Comparison of ENCODE assay signal across 18 cellular contexts in the genomic region with DNA sequence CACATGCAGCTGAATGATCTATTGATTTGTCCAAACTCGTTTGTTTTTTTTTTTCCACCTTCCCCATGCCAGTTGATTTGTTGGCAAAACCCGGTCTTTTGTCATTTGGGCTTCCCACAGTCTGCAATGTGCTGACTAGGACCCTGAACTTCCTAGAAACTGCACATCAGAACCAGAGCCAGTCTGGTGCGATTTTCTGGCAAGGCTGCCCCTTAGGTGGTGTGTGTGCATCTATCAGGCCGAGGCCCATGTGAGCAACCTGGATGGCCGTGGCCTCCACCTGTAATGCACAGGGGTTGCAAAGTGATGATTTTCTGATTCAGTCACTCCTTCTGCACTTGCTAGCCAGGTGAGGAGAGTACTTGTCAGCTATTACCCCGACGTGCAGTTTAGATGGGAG. TPM values are rescaled to one million over a fixed set of nuclear protein-coding genes. Genes with fewer than 3 reads are reported as not detected.
DNase-seq lines count a peak whose midpoint lies in the region; ATAC-seq and TF ChIP-seq lines count a peak whose summit lies in the region.
"Had no signal": no experiment of that assay in that cellular context is flagged by ENCODE, and none has a peak within 500 bp of the region (broad histone marks: within the 10 kb centered on the region; RNA-seq: fewer than 3 reads in every experiment).

No MANE protein-coding gene starts in this region.

- H3K36me3 Mint-ChIP-seq in WTC11 (no peaks in the 10 kb centered on the region), glutamatergic neuron (ENCODE audit: unreplicated experiment) (no peaks in the 10 kb centered on the region)
- peaks cover 34% of the 10 kb centered on the region for H3K36me3 Mint-ChIP-seq in activated naive CD8-positive, alpha-beta T cell treated with anti-CD3 and anti-CD28 coated beads, Interleukin-2, amount 50 U/mL, for 24 hours (ENCODE audit: low read depth)
- H3K36me3 Mint-ChIP-seq in stimulated activated effector memory CD8-positive, alpha-beta T cell treated with anti-CD3 and anti-CD28 coated beads, Interleukin-12 subunit alpha, Interleukin-12 subunit beta, amount 100 ng/mL, for 72 hours: peaks cover 24% of the 10 kb centered on the region

- no peak for TF ChIP-seq CTCF in WTC11 (IDR thresholded peaks at IDR 0.05)
- TF ChIP-seq CTCF in glutamatergic neuron (IDR thresholded peaks at IDR 0.05; ENCODE audit: partially characterized antibody, unreplicated experiment): no peak

- no peak for ATAC-seq in WTC11
- no peak for ATAC-seq in activated naive CD8-positive, alpha-beta T cell treated with anti-CD3 and anti-CD28 coated beads, Interleukin-2, amount 50 U/mL, for 24 hours
- ATAC-seq in stimulated activated effector memory CD8-positive, alpha-beta T cell treated with anti-CD3 and anti-CD28 coated beads, Interleukin-12 subunit alpha, Interleukin-12 subunit beta, amount 100 ng/mL, for 72 hours: no peak

- POLR2A ChIA-PET in WTC11 (lab: Charles Lee): no interaction called here

- H3K27ac Mint-ChIP-seq in WTC11 (peak overlapping the region; percentile 24; the same call in 1 of the 2 replicates), glutamatergic neuron (ENCODE audit: unreplicated experiment) (no peak overlapping the region)
- H3K27ac Mint-ChIP-seq in activated naive CD8-positive, alpha-beta T cell treated with anti-CD3 and anti-CD28 coated beads, Interleukin-2, amount 50 U/mL, for 24 hours: peak overlapping the region; percentile 97
- H3K27ac Mint-ChIP-seq in stimulated activated effector memory CD8-positive, alpha-beta T cell treated with anti-CD3 and anti-CD28 coated beads, Interleukin-12 subunit alpha, Interleukin-12 subunit beta, amount 100 ng/mL, for 72 hours: peak overlapping the region; percentile 45

- peaks cover 78% of the 10 kb centered on the region for H3K4me1 Mint-ChIP-seq in WTC11
- H3K4me1 Mint-ChIP-seq in activated naive CD8-positive, alpha-beta T cell treated with anti-CD3 and anti-CD28 coated beads, Interleukin-2, amount 50 U/mL, for 24 hours: peaks cover 95% of the 10 kb centered on the region
- peaks cover 89% of the 10 kb centered on the region for H3K4me1 Mint-ChIP-seq in stimulated activated effector memory CD8-positive, alpha-beta T cell treated with anti-CD3 and anti-CD28 coated beads, Interleukin-12 subunit alpha, Interleukin-12 subunit beta, amount 100 ng/mL, for 72 hours
- H3K4me1 Mint-ChIP-seq in glutamatergic neuron (ENCODE audit: low read depth, unreplicated experiment): peaks cover 43% of the 10 kb centered on the region

- H3K4me3 Mint-ChIP-seq in WTC11: no peak overlapping the region
- no peak overlapping the region for H3K4me3 Mint-ChIP-seq in activated naive CD8-positive, alpha-beta T cell treated with anti-CD3 and anti-CD28 coated beads, Interleukin-2, amount 50 U/mL, for 24 hours
- no peak overlapping the region for H3K4me3 Mint-ChIP-seq in stimulated activated effector memory CD8-positive, alpha-beta T cell treated with anti-CD3 and anti-CD28 coated beads, Interleukin-12 subunit alpha, Interleukin-12 subunit beta, amount 100 ng/mL, for 72 hours
- no peak overlapping the region for H3K4me3 Mint-ChIP-seq in glutamatergic neuron (ENCODE audit: unreplicated experiment)

- CTCF ChIA-PET in WTC11 (lab: Charles Lee): no interaction called here

- peaks cover 5% of the 10 kb centered on the region; the same call in 1 of the 2 replicates for H3K9me3 Mint-ChIP-seq in WTC11
- H3K9me3 Mint-ChIP-seq in activated naive CD8-positive, alpha-beta T cell treated with anti-CD3 and anti-CD28 coated beads, Interleukin-2, amount 50 U/mL, for 24 hours: no peaks in the 10 kb centered on the region
- H3K9me3 Mint-ChIP-seq in stimulated activated effector memory CD8-positive, alpha-beta T cell treated with anti-CD3 and anti-CD28 coated beads, Interleukin-12 subunit alpha, Interleukin-12 subunit beta, amount 100 ng/mL, for 72 hours: no peaks in the 10 kb centered on the region
- peaks cover 9% of the 10 kb centered on the region for H3K9me3 Mint-ChIP-seq in glutamatergic neuron (ENCODE audit: unreplicated experiment)

- H3K27me3 Mint-ChIP-seq in WTC11 (ENCODE audit: low read depth) (no peaks in the 10 kb centered on the region), glutamatergic neuron (ENCODE audit: unreplicated experiment) (peaks cover 2% of the 10 kb centered on the region)
- no peaks in the 10 kb centered on the region for H3K27me3 Mint-ChIP-seq in activated naive CD8-positive, alpha-beta T cell treated with anti-CD3 and anti-CD28 coated beads, Interleukin-2, amount 50 U/mL, for 24 hours

- peak; percentile 55 for DNase-seq in activated effector memory CD4-positive, alpha-beta T cell treated with anti-CD3 and anti-CD28 coated beads, Interleukin-2, amount 50 U/mL, for 16 hours
- no peak for DNase-seq in activated effector memory CD4-positive, alpha-beta T cell treated with Interleukin-2 at 50 U/mL for 16 hours
- DNase-seq in WTC11 (ENCODE audit: low spot score) (no peak), NCI-H1092 treated with DMSO at 0.1 percent for 48 hours (lab: John Stamatoyannopoulos, UW) (no peak), NCI-H2081 treated with DMSO at 0.1 percent for 48 hours (lab: John Stamatoyannopoulos, UW) (no peak), glutamatergic neuron (no peak)
- DNase-seq in activated naive CD8-positive, alpha-beta T cell treated with anti-CD3 and anti-CD28 coated beads, Interleukin-2, amount 50 U/mL, for 24 hours: no peak
- no peak for DNase-seq in stimulated activated effector memory CD8-positive, alpha-beta T cell treated with anti-CD3 and anti-CD28 coated beads, Interleukin-12 subunit alpha, Interleukin-12 subunit beta, amount 100 ng/mL, for 72 hours (ENCODE audit: low spot score in 2 of 2)
- DNase-seq: DMS79; KBM-7; left ventricle myocardium inferior; NCI-H1694 treated with DMSO at 0.1 percent for 48 hours; NCI-H2227 treated with DMSO at 0.1 percent for 48 hours; NCI-H82; SIG-M5; stimulated activated CD4-positive, alpha-beta T cell treated with anti-CD3 and anti-CD28 coated beads, Interleukin-12 subunit alpha, Interleukin-12 subunit beta, amount 100 ng/mL, for 4 hours; stimulated activated CD8-positive, alpha-beta memory T cell treated with anti-CD3 and anti-CD28 coated beads, Interleukin-4, amount 100 ng/mL, for 48 hours; WERI-Rb-1 had no signal

TF ChIP-seq in WTC11, 78 proteins besides CTCF, POLR2A, EP300 and RAD21:
- no peak for TF ChIP-seq RORB (CRISPR knock-in tag; IDR thresholded peaks at IDR 0.05)
- TF ChIP-seq SMAD3 (CRISPR knock-in tag; IDR thresholded peaks at IDR 0.05; ENCODE audit: borderline replicate concordance): no peak

RNA-seq across cellular contexts. Expression of gene NCK2, which starts 47.8 kb away (rescaled TPM):
- 63.7 to 75.4 TPM (median 65.1 TPM) in 3 replicates for total RNA-seq in WTC11 (2021)
- 82.4 TPM for total RNA-seq in glutamatergic neuron (ENCODE audit: unreplicated experiment)
